ENCODE assay signal across 8 cellular contexts in genomic region chr21:31558839-31559367, GRCh38.
DNase-seq lines count a peak whose midpoint lies in the region; ATAC-seq and TF ChIP-seq lines count a peak whose summit lies in the region.

No MANE protein-coding gene starts in this region.

- H3K9me3 Mint-ChIP-seq in endodermal cell, result no peaks in the 10 kb centered on the region

- H3K27ac Mint-ChIP-seq in endodermal cell, result no peak overlapping the region

- peaks cover 12% of the 10 kb centered on the region for H3K27me3 ChIP-seq in endodermal cell (ENCODE audit: control insufficient read depth, insufficient read depth, low read length, poor library complexity, severe bottlenecking)

- peaks cover 2% of the 10 kb centered on the region for H3K36me3 Mint-ChIP-seq in endodermal cell (ENCODE audit: low read depth)

- no peaks in the 10 kb centered on the region for H3K36me3 ChIP-seq in endodermal cell (ENCODE audit: control insufficient read depth, insufficient read depth, low read length)

- peak; percentile 55 for DNase-seq in AG10803 (ENCODE audit: low read depth)
- DNase-seq in NCI-H524 treated with DMSO at 0.1 percent for 48 hours (lab: John Stamatoyannopoulos, UW), result peak; percentile 81
- peak; percentile 79 for DNase-seq in activated CD8-positive, alpha-beta memory T cell treated with anti-CD3 and anti-CD28 coated beads, Interleukin-2, amount 50 U/mL, for 24 hours (ENCODE audit: extremely low read depth)
- peak; percentile 98 for DNase-seq in endodermal cell
- DNase-seq in middle frontal gyrus (ENCODE audit: extremely low spot score, low spot score), result peak; percentile 94
- peak; percentile 79 to 82 for DNase-seq in stimulated activated CD8-positive, alpha-beta memory T cell treated with anti-CD3 and anti-CD28 coated beads, Interleukin-2, amount 100 ng/mL, for 1 hour (ENCODE audit: low read depth in 2 of 2)

- TF ChIP-seq CTCF in AG10803 (conservative IDR thresholded peaks at IDR 0.05; ENCODE audit: low read length) (no peak), endodermal cell (conservative IDR thresholded peaks at IDR 0.05) (peak; percentile 66)

- peak overlapping the region; percentile 78 for H3K4me3 Mint-ChIP-seq in endodermal cell

- ATAC-seq in GM19035 (IDR thresholded peaks at IDR 0.05; ENCODE audit: unreplicated experiment), result peak; percentile 83
- ATAC-seq in HG03378 (IDR thresholded peaks at IDR 0.05; ENCODE audit: unreplicated experiment), result peak; percentile 80

- WGBS in endodermal cell (ENCODE audit: insufficient coverage in 1 of 2, insufficient read length in 1 of 2), 2 experiments, result 0 to 1% methylated on average over 34 to 83 of the region's 83 CpGs

- H3K4me1 ChIP-seq in endodermal cell (ENCODE audit: control insufficient read depth, insufficient read depth, low read length), result peaks cover 28% of the 10 kb centered on the region

- H3K9me3 ChIP-seq in endodermal cell (ENCODE audit: control insufficient read depth, low read length), result no peaks in the 10 kb centered on the region

- H3K4me3 ChIP-seq in AG10803 (ENCODE audit: low read length) (no peak overlapping the region), endodermal cell (ENCODE audit: low read length) (peak overlapping the region; percentile 83)

- peaks cover 18% of the 10 kb centered on the region for H3K27me3 Mint-ChIP-seq in endodermal cell (ENCODE audit: insufficient read depth)

- peak overlapping the region; percentile 97 for H3K27ac ChIP-seq in endodermal cell (ENCODE audit: low read depth, low read length)

- H3K4me1 Mint-ChIP-seq in endodermal cell, result peaks cover 45% of the 10 kb centered on the region

- peak overlapping the region; percentile 38 for H3K9ac ChIP-seq in endodermal cell (ENCODE audit: extremely low read depth, low read length, poor library complexity, severe bottlenecking)
